Comparison of ENCODE assay signal across 17 cellular contexts in the genomic region with DNA sequence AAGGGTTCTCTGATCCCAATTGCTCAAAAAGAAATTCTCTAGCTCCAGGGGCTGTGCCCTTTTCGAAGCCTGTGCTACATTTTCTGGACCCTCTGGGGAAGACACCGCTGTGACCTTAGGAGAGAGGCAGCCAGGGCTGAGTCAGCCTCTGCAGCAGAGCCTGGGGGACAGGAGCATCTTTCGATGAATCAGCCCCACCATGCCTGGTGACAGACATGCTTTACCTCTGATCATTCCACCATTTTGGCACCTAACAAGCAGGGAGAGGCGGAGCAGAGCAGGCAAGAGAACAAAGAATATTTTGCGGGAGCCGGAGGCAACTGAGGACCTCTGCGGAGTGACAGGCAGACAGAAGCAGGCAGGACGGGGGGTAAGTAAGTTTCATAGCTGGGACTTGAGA.
DNase-seq lines count a peak whose midpoint lies in the region; ATAC-seq, FAIRE-seq and TF ChIP-seq lines count a peak whose summit lies in the region.
"Had no signal": no experiment of that assay in that cellular context is flagged by ENCODE, and none has a peak within 500 bp of the region (broad histone marks: within the 10 kb centered on the region; RNA-seq: fewer than 3 reads in every experiment).

No MANE protein-coding gene starts in this region.

- peaks cover 4% of the 10 kb centered on the region for H4K20me1 ChIP-seq in osteoblast (ENCODE audit: insufficient read depth, low read length)

- FAIRE-seq in bronchial epithelial cell (lab: Jason Lieb, UNC): no peak

- no peak overlapping the region for H3K4me2 ChIP-seq in osteoblast (ENCODE audit: insufficient read depth, low read length)

- H3K4me1 ChIP-seq in osteoblast (ENCODE audit: insufficient read depth, low read length): peaks cover 5% of the 10 kb centered on the region
- H3K4me1 ChIP-seq: Peyer's patch, prostate gland, vagina had no signal

- no peak overlapping the region for H2AFZ ChIP-seq in osteoblast (ENCODE audit: low read length)

- TF ChIP-seq CTCF in bronchial epithelial cell (IDR thresholded peaks at IDR 0.05; ENCODE audit: insufficient read depth, low read length, severe bottlenecking): no peak
- TF ChIP-seq CTCF in osteoblast (IDR thresholded peaks at IDR 0.05; ENCODE audit: extremely low read depth, low read depth, low read length): no peak

- no peaks in the 10 kb centered on the region for H3K79me2 ChIP-seq in osteoblast (ENCODE audit: insufficient read depth, low read length)

- ATAC-seq in HG03460 (IDR thresholded peaks at IDR 0.05; ENCODE audit: unreplicated experiment): no peak
- ATAC-seq: CD8-positive, alpha-beta T cell had no signal

- H3K4me3 ChIP-seq in bronchial epithelial cell (ENCODE audit: low read depth, low read length) (no peak overlapping the region), osteoblast (ENCODE audit: insufficient read depth, low read length) (no peak overlapping the region)
- H3K4me3 ChIP-seq: MG63, Peyer's patch, prostate gland, SJSA1, vagina had no signal

- H3K36me3 ChIP-seq in bronchial epithelial cell (ENCODE audit: control insufficient read depth, insufficient read depth, low read length): no peaks in the 10 kb centered on the region
- no peaks in the 10 kb centered on the region for H3K36me3 ChIP-seq in osteoblast (ENCODE audit: insufficient read depth, low read length)
- H3K36me3 ChIP-seq: MG63, Peyer's patch, prostate gland, SJSA1, vagina, WERI-Rb-1 had no signal

- H3K27me3 ChIP-seq in bronchial epithelial cell (ENCODE audit: control insufficient read depth, insufficient read depth, low read length) (no peaks in the 10 kb centered on the region), osteoblast (ENCODE audit: insufficient read depth, low read length) (peaks cover 9% of the 10 kb centered on the region)
- H3K27me3 ChIP-seq: MG63, Peyer's patch, SJSA1, vagina had no signal

- DNase-seq in ELF-1 (ENCODE audit: low read depth, low spot score): peak; percentile 62
- DNase-seq in M059J (ENCODE audit: low read depth): peak; percentile 87
- DNase-seq in bronchial epithelial cell (ENCODE audit: low read depth): peak; percentile 35
- peak; percentile 19 for DNase-seq in osteoblast (ENCODE audit: insufficient read length, low spot score, missing footprints)
- no peak for DNase-seq in DMS53 treated with DMSO at 0.1 percent for 48 hours (lab: John Stamatoyannopoulos, UW; ENCODE audit: unreplicated experiment)
- DNase-seq in erythroblast (lab: John Stamatoyannopoulos, UW): no peak
- DNase-seq: activated CD8-positive, alpha-beta memory T cell treated with anti-CD3 and anti-CD28 coated beads, Interleukin-2, amount 50 U/mL, for 4 hours; CD8-positive, alpha-beta T cell; MG63; NCI-H1436 treated with DMSO at 0.1 percent for 48 hours; NCI-H510A treated with DMSO at 0.1 percent for 48 hours; Peyer's patch; WERI-Rb-1 had no signal

- H3K9me3 ChIP-seq in osteoblast (ENCODE audit: low read depth, low read length): no peaks in the 10 kb centered on the region
- H3K9me3 ChIP-seq: MG63, Peyer's patch, prostate gland, SJSA1, vagina had no signal

- no peak overlapping the region for H3K27ac ChIP-seq in osteoblast (ENCODE audit: low read depth, low read length)
- H3K27ac ChIP-seq: Peyer's patch, prostate gland, SJSA1, vagina, WERI-Rb-1 had no signal

- TF ChIP-seq POLR2A in erythroblast (IDR thresholded peaks at IDR 0.05; ENCODE audit: low read length): no peak

Comparison
In these comparisons a context has a peak if more than half of its experiments do, and no peak if none do; other contexts are left out.
1. DNase-seq: peak in ELF-1 (single experiment), M059J (single experiment), bronchial epithelial cell (single experiment) and osteoblast (single experiment); none in DMS53 treated with DMSO at 0.1 percent for 48 hours (single experiment) and erythroblast (0 of 2).